20 cellular contexts compared by ENCODE assay signal in the genomic region with DNA sequence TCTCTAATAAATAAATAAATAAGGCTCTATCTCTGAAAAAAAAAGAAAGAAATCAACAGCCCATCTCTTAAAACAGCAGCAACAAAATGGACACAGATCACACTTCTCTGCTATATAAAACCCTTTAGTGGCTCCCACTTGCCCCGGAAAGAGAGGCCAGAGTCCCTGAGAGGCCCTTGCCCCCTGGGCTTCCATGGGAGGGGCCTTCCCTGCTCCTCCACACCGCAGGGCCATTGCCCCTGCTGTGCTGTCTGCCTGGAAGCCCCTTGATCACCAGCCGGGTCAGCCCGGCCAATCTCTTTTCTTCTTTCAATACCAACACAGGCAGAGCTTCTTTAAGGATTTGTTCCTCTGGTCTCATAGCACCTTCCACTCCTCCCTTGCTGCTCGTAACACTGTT.
DNase-seq lines count a peak whose midpoint lies in the region; TF ChIP-seq lines count a peak whose summit lies in the region.
"Had no signal": no experiment of that assay in that cellular context is flagged by ENCODE, and none has a peak within 500 bp of the region (broad histone marks: within the 10 kb centered on the region; RNA-seq: fewer than 3 reads in every experiment).

No MANE protein-coding gene starts in this region.

- H3K4ac ChIP-seq in trophoblast cell (ENCODE audit: low read depth, low read length), result no peak overlapping the region

- no peak overlapping the region for H3K14ac ChIP-seq in trophoblast cell (ENCODE audit: low read length)

- H2BK5ac ChIP-seq in trophoblast cell (ENCODE audit: low read depth, low read length, poor library complexity), result no peak overlapping the region

- no peak overlapping the region for H4K12ac ChIP-seq in trophoblast cell (ENCODE audit: low read depth, low read length)

- H3K79me2 ChIP-seq in trophoblast cell (ENCODE audit: control insufficient read depth, insufficient read depth, low read length, poor library complexity), result no peaks in the 10 kb centered on the region

- H3K18ac ChIP-seq in trophoblast cell (ENCODE audit: low read length), result no peak overlapping the region

- H4K91ac ChIP-seq in trophoblast cell (ENCODE audit: low read depth, low read length), result no peak overlapping the region

- WGBS in spleen, 5 donors, result 64 to 78% (median 65%) methylated on average over 5 of the region's 5 CpGs
- WGBS in trophoblast cell (ENCODE audit: extremely low coverage, insufficient coverage, insufficient read length), result no CpG with 5 or more reads among the region's 5 CpGs

- no peak overlapping the region for H3K4me3 ChIP-seq in HEK293 (ENCODE audit: low read depth, low read length)
- H3K4me3 ChIP-seq in spleen, result no peak overlapping the region
- H3K4me3 ChIP-seq in trophoblast cell (ENCODE audit: low read depth, low read length), result no peak overlapping the region
- H3K4me3 ChIP-seq: A549; BLaER1 treated with 17β-estradiol and CSF1 and Interleukin-3, amounts not matched to agents 10 nM and 100 nM; GM12878 had no signal

- no peak overlapping the region for H2BK120ac ChIP-seq in trophoblast cell (ENCODE audit: insufficient read depth, low read length, poor library complexity)

- DNase-seq in NCI-H82 (lab: John Stamatoyannopoulos, UW) (peak; percentile 16), NCI-H82 treated with DMSO at 0.1 percent for 48 hours (lab: John Stamatoyannopoulos, UW; ENCODE audit: unreplicated experiment) (no peak), iPS-NIHi7 (ENCODE audit: extremely low spot score) (peak; percentile 31), spleen (peak; percentile 47), activated T-cell treated with anti-CD3 and anti-CD28 coated beads for 4 hours (no peak), trophoblast cell (no peak), T-helper 1 cell (no peak)
- DNase-seq: AML-193; Caco-2; Calu3; CD4-positive, alpha-beta T cell; CD8-positive, alpha-beta T cell; DMS79 treated with DMSO at 0.1 percent for 48 hours; GDM1 had no signal

- no peaks in the 10 kb centered on the region for H3K36me3 ChIP-seq in HEK293 (ENCODE audit: control insufficient read depth in 2 of 2, insufficient read depth in 1 of 2, low read length in 2 of 2)
- H3K36me3 ChIP-seq in spleen, result no peaks in the 10 kb centered on the region
- H3K36me3 ChIP-seq in trophoblast cell (ENCODE audit: control insufficient read depth in 1 of 2, insufficient read depth in 2 of 2, low read length in 2 of 2), result no peaks in the 10 kb centered on the region
- H3K36me3 ChIP-seq: BLaER1 treated with 17β-estradiol and CSF1 and Interleukin-3, amounts not matched to agents 10 nM and 100 nM had no signal

- no peak overlapping the region for H3K23ac ChIP-seq in trophoblast cell (ENCODE audit: low read length)

- no peak for TF ChIP-seq POLR2A in spleen (IDR thresholded peaks at IDR 0.05)

- H3K9ac ChIP-seq in trophoblast cell (ENCODE audit: low read length), result no peak overlapping the region
- H3K9ac ChIP-seq: BLaER1 treated with 17β-estradiol and CSF1 and Interleukin-3, amounts not matched to agents 10 nM and 100 nM had no signal

- POLR2A ChIA-PET in HEK293 (lab: Yijun Ruan, JAX), result interaction anchor here (0.5 kb wide), 1 partner anchor 41 kb away, joined by 6 read pairs; no protein-coding TSS in a partner anchor

- H3K27ac ChIP-seq in HEK293 (ENCODE audit: extremely low read depth, low read depth, low read length) (no peak overlapping the region), spleen (no peak overlapping the region), trophoblast cell (ENCODE audit: low read depth, low read length) (no peak overlapping the region)
- H3K27ac ChIP-seq: 22Rv1; A549; BLaER1 treated with 17β-estradiol and CSF1 and Interleukin-3, amounts not matched to agents 10 nM and 100 nM; C4-2B had no signal

- CTCF ChIA-PET in HEK293 (lab: Yijun Ruan, JAX), result interaction anchor here (0.7 to 0.8 kb wide), 2 partner anchors 27 to 340 kb away, joined by 4 read pairs; no protein-coding TSS in a partner anchor

- H3K9me3 ChIP-seq in HEK293 (ENCODE audit: control insufficient read depth, insufficient read depth, low read depth, low read length), result no peaks in the 10 kb centered on the region
- H3K9me3 ChIP-seq in spleen, result no peaks in the 10 kb centered on the region
- peaks cover 4% of the 10 kb centered on the region for H3K9me3 ChIP-seq in trophoblast cell (ENCODE audit: insufficient read depth, low read depth, low read length)
- H3K9me3 ChIP-seq: A549; BLaER1 treated with 17β-estradiol and CSF1 and Interleukin-3, amounts not matched to agents 10 nM and 100 nM; Caco-2 had no signal

- no peak overlapping the region for H2BK12ac ChIP-seq in trophoblast cell (ENCODE audit: low read length)

- H3K27me3 ChIP-seq in spleen (replicated peaks in 1 of 7), result no peaks in the 10 kb centered on the region
- no peaks in the 10 kb centered on the region for H3K27me3 ChIP-seq in trophoblast cell (ENCODE audit: insufficient read depth, low read length)
- H3K27me3 ChIP-seq: BLaER1 treated with 17β-estradiol and CSF1 and Interleukin-3, amounts not matched to agents 10 nM and 100 nM had no signal

- no peaks in the 10 kb centered on the region for H3K79me1 ChIP-seq in trophoblast cell (ENCODE audit: low read length)

- intact Hi-C loops in spleen (cut with DNase I; ENCODE audit: low total_unique reads), result no loop called here

- no peak overlapping the region for H3K4me2 ChIP-seq in trophoblast cell (ENCODE audit: low read length)
- H3K4me2 ChIP-seq: A549; BLaER1 treated with 17β-estradiol and CSF1 and Interleukin-3, amounts not matched to agents 10 nM and 100 nM had no signal

- H2AK5ac ChIP-seq in trophoblast cell (ENCODE audit: low read length), result no peak overlapping the region

- H3K4me1 ChIP-seq in HEK293 (ENCODE audit: control insufficient read depth, insufficient read depth, low read length) (no peaks in the 10 kb centered on the region), spleen (peaks cover 0 to 12% (median 0%) of the 10 kb centered on the region in 6 donors), trophoblast cell (ENCODE audit: control insufficient read depth in 1 of 2, insufficient read depth in 2 of 2, low read length in 2 of 2) (no peaks in the 10 kb centered on the region)
- H3K4me1 ChIP-seq: A549; BLaER1 treated with 17β-estradiol and CSF1 and Interleukin-3, amounts not matched to agents 10 nM and 100 nM; Caco-2 had no signal

- H4K8ac ChIP-seq in trophoblast cell (ENCODE audit: low read depth, low read length), result no peak overlapping the region

- no peak overlapping the region for H2AFZ ChIP-seq in trophoblast cell (ENCODE audit: insufficient read depth, low read length, poor library complexity)

- TF ChIP-seq CTCF in HEK293 (tag by site-specific recombination; IDR thresholded peaks at IDR 0.05) (no peak), spleen (IDR thresholded peaks at IDR 0.05 in 8 of 11, conservative IDR thresholded peaks at IDR 0.05 in 3 of 11) (no peak)

TF ChIP-seq in HEK293, 187 proteins besides CTCF, POLR2A, EP300 and RAD21:
- peak; percentile 95 for TF ChIP-seq ZIC2 (tag by site-specific recombination; IDR thresholded peaks at IDR 0.05)
- TF ChIP-seq ZNF623 (tag by site-specific recombination; IDR thresholded peaks at IDR 0.05), result 0 out of 2 replicates have a peak, but pooled peaks have one; percentile 12
- TF ChIP-seq ZNF426 (tag by site-specific recombination; IDR thresholded peaks at IDR 0.05), result no peak

Comparison
In these comparisons a context has a peak if more than half of its experiments do, and no peak if none do; other contexts are left out.
1. DNase-seq: peak in NCI-H82 (single experiment), iPS-NIHi7 (single experiment) and spleen (single experiment); none in NCI-H82 treated with DMSO at 0.1 percent for 48 hours (single experiment), activated T-cell treated with anti-CD3 and anti-CD28 coated beads for 4 hours (single experiment), trophoblast cell (0 of 2) and T-helper 1 cell (0 of 5).